8 cellular contexts compared by ENCODE assay signal in the genomic region with DNA sequence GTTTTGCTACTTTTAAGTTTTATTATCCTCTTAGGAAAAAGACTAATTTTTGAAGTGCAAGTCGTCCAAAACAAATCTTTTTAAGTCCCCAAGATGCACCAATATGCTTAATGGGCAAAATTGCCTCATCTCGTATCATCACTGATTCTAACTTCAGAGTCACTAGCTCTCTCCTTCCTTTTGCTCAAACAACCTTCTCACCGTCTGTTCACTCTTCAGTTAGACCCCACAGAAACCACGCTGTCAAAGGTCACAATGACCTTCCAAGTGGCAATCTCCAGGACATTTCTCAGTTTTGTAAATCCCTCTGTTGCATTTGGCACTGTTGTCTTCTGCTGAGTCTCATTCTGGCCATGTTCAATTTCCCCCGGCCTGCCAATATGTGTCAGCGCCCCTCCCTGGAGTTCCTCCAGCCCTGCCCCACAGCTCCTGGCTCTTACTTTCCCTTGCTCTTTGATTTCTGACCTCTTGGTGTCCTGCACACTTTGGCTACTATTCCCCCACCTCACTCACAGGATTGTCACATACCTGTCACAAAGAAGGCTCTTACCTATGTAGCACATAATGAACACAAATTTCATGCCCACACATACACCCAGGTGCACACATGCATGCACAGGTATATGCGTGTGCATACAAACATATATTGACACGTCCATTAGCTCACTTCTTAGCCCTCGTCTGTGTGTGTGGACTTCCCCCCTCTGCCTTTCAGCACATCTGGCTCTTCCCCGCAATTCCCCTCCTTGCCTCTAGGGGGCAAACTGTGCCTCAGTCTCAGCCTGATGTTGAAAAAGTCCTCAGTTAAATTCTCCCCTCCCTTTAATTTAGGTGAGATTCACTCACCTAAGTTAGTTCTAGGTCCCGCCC.
DNase-seq lines count a peak whose midpoint lies in the region; ATAC-seq and TF ChIP-seq lines count a peak whose summit lies in the region.

No MANE protein-coding gene starts in this region.

- no peaks in the 10 kb centered on the region for H3K4me1 Mint-ChIP-seq in activated T-cell treated with anti-CD3 and anti-CD28 coated beads, Interleukin-2, amount 50 U/mL, for 72 hours (ENCODE audit: low read depth)

- TF ChIP-seq CTCF in left ventricle myocardium inferior (IDR thresholded peaks at IDR 0.05; ENCODE audit: borderline replicate concordance) = peak; percentile 78

- no peaks in the 10 kb centered on the region for H3K27me3 ChIP-seq in left ventricle myocardium inferior (ENCODE audit: low read depth)

- peaks cover 17% of the 10 kb centered on the region for H3K4me1 ChIP-seq in left ventricle myocardium inferior

- no peak overlapping the region for H3K27ac Mint-ChIP-seq in activated T-cell treated with anti-CD3 and anti-CD28 coated beads, Interleukin-2, amount 50 U/mL, for 72 hours

- no peaks in the 10 kb centered on the region for H3K36me3 Mint-ChIP-seq in activated T-cell treated with anti-CD3 and anti-CD28 coated beads, Interleukin-2, amount 50 U/mL, for 72 hours (ENCODE audit: insufficient read depth in 2 of 2)

- H3K9me3 Mint-ChIP-seq in activated T-cell treated with anti-CD3 and anti-CD28 coated beads, Interleukin-2, amount 50 U/mL, for 72 hours = no peaks in the 10 kb centered on the region

- H3K4me3 Mint-ChIP-seq in activated T-cell treated with anti-CD3 and anti-CD28 coated beads, Interleukin-2, amount 50 U/mL, for 72 hours = no peak overlapping the region

- H3K4me3 ChIP-seq in left ventricle myocardium inferior = no peak overlapping the region

- no peaks in the 10 kb centered on the region for H3K9me3 ChIP-seq in left ventricle myocardium inferior (replicated peaks)

- no peaks in the 10 kb centered on the region for H3K27me3 Mint-ChIP-seq in activated T-cell treated with anti-CD3 and anti-CD28 coated beads, Interleukin-2, amount 50 U/mL, for 72 hours (ENCODE audit: low read depth)

- ATAC-seq in HG02885 (IDR thresholded peaks at IDR 0.05; ENCODE audit: poor library complexity, unreplicated experiment) = peak; percentile 88
- ATAC-seq in activated T-cell treated with anti-CD3 and anti-CD28 coated beads, Interleukin-2, amount 50 U/mL, for 72 hours (replicated peaks in 1 of 2) = peak; percentile 52 to 71

- intact Hi-C loops in left ventricle myocardium inferior (cut with micrococcal nuclease) = loop anchor here (10.0 kb wide), 1 partner anchor 359 kb away; no protein-coding TSS in a partner anchor

- H3K36me3 ChIP-seq in left ventricle myocardium inferior = no peaks in the 10 kb centered on the region

- H3K27ac ChIP-seq in left ventricle myocardium inferior (replicated peaks) = no peak overlapping the region

- DNase-seq in NCI-H82 (lab: John Stamatoyannopoulos, UW) (peak; percentile 72), NCI-H82 treated with DMSO at 0.1 percent for 48 hours (lab: John Stamatoyannopoulos, UW; ENCODE audit: unreplicated experiment) (no peak), OCI-M1 (lab: John Stamatoyannopoulos, UW) (peak; percentile 80), left ventricle myocardium inferior (peak; percentile 23), AG08396 (ENCODE audit: low spot score) (no peak)
- peak; percentile 53 to 63 for DNase-seq in activated T-cell treated with anti-CD3 and anti-CD28 coated beads, Interleukin-2, amount 50 U/mL, for 72 hours
- peak; percentile 25 to 39 for DNase-seq in stimulated activated CD4-positive, alpha-beta T cell treated with anti-CD3 and anti-CD28 coated beads, Interleukin-15, amount 100 ng/mL, for 48 hours (ENCODE audit: low read depth in 2 of 2)

Comparison
In these comparisons a context has a peak if more than half of its experiments do, and no peak if none do; other contexts are left out.
1. DNase-seq: peak in NCI-H82 (single experiment), OCI-M1 (single experiment), activated T-cell treated with anti-CD3 and anti-CD28 coated beads, Interleukin-2, amount 50 U/mL, for 72 hours (2 of 2), left ventricle myocardium inferior (single experiment) and stimulated activated CD4-positive, alpha-beta T cell treated with anti-CD3 and anti-CD28 coated beads, Interleukin-15, amount 100 ng/mL, for 48 hours (2 of 2); none in NCI-H82 treated with DMSO at 0.1 percent for 48 hours (single experiment) and AG08396 (single experiment).